In genomic region chr14:83085725-83086124, GRCh38 we compare ENCODE assay signal across 22 cellular contexts.
DNase-seq lines count a peak whose midpoint lies in the region; ATAC-seq, FAIRE-seq and TF ChIP-seq lines count a peak whose summit lies in the region.
"Had no signal": no experiment of that assay in that cellular context is flagged by ENCODE, and none has a peak within 500 bp of the region (broad histone marks: within the 10 kb centered on the region; RNA-seq: fewer than 3 reads in every experiment).

No MANE protein-coding gene starts in this region.

- no peaks in the 10 kb centered on the region for H3K9me3 Mint-ChIP-seq in GM23338

- H3F3A ChIP-seq in GM23338 (replicated peaks; ENCODE audit: low read depth), result no peaks in the 10 kb centered on the region

- H3K4me3 Mint-ChIP-seq in GM23338, result no peak overlapping the region

- H4K20me1 ChIP-seq in GM23338 (replicated peaks; ENCODE audit: insufficient read depth), result no peaks in the 10 kb centered on the region

- TF ChIP-seq CTCF in GM23338 (conservative IDR thresholded peaks at IDR 0.05; ENCODE audit: low read depth in 2 of 2) (no peak), bronchial epithelial cell (IDR thresholded peaks at IDR 0.05; ENCODE audit: insufficient read depth, low read length, severe bottlenecking) (no peak)

- H3K79me2 ChIP-seq in GM23338 (replicated peaks; ENCODE audit: insufficient read depth), result no peaks in the 10 kb centered on the region

- H3K27me3 ChIP-seq in GM23338 (ENCODE audit: insufficient read depth) (no peaks in the 10 kb centered on the region), bronchial epithelial cell (ENCODE audit: control insufficient read depth, insufficient read depth, low read length) (no peaks in the 10 kb centered on the region), HAP-1 (ENCODE audit: low read depth) (no peaks in the 10 kb centered on the region)

- peak overlapping the region; percentile 21; the same call in 1 of the 2 replicates for H2AFZ ChIP-seq in GM23338

- H3K4me3 ChIP-seq in GM23338 (no peak overlapping the region), bronchial epithelial cell (ENCODE audit: low read depth, low read length) (no peak overlapping the region), HAP-1 (no peak overlapping the region)

- DNase-seq in GM23338 (ENCODE audit: low spot score), result no peak
- DNase-seq in NCI-H69 (lab: John Stamatoyannopoulos, UW), result peak; percentile 77
- peak; percentile 4 for DNase-seq in bronchial epithelial cell (ENCODE audit: low read depth)
- DNase-seq in iPS-NIHi11 (ENCODE audit: low spot score), result peak; percentile 17
- no peak for DNase-seq in HAP-1 (ENCODE audit: low spot score in 2 of 2)
- DNase-seq: Calu3, DMS79 treated with DMSO at 0.1 percent for 48 hours, GF-D8, NCI-H1105, NCI-H1436 treated with DMSO at 0.1 percent for 48 hours, NCI-H2029, NCI-H2227 treated with DMSO at 0.1 percent for 48 hours, NCI-H526 treated with DMSO at 0.1 percent for 48 hours had no signal

- H3K9me2 ChIP-seq in GM23338 (ENCODE audit: insufficient read depth), result peaks cover 6% of the 10 kb centered on the region; the same call in 1 of the 2 replicates

- 0 out of 2 replicates have a peak, but pooled peaks cover 6% of the 10 kb centered on the region for H3K4me1 ChIP-seq in GM23338 (ENCODE audit: insufficient read depth)
- no peaks in the 10 kb centered on the region for H3K4me1 ChIP-seq in HAP-1

- no peaks in the 10 kb centered on the region for H3K36me3 Mint-ChIP-seq in GM23338 (ENCODE audit: low read depth)

- H3K36me3 ChIP-seq in GM23338 (ENCODE audit: insufficient read depth) (no peaks in the 10 kb centered on the region), bronchial epithelial cell (ENCODE audit: control insufficient read depth, insufficient read depth, low read length) (no peaks in the 10 kb centered on the region), HAP-1 (replicated peaks) (no peaks in the 10 kb centered on the region)

- H3K4me1 Mint-ChIP-seq in GM23338, result peaks cover 12% of the 10 kb centered on the region

- FAIRE-seq in bronchial epithelial cell (lab: Jason Lieb, UNC), result no peak
- FAIRE-seq: GM12892, GM19239, HTR-8/SVneo, RCC 7860 had no signal

- no peak overlapping the region for H3K27ac ChIP-seq in GM23338 (ENCODE audit: low read depth)

- H3K27ac Mint-ChIP-seq in GM23338, result peak overlapping the region; percentile 14; the same call in 1 of the 2 replicates

- no peak overlapping the region for H3K4me2 ChIP-seq in GM23338

- no peaks in the 10 kb centered on the region for H3K27me3 Mint-ChIP-seq in GM23338 (ENCODE audit: insufficient read depth, low read depth, poor library complexity)

- H3K9me3 ChIP-seq in HAP-1, result no peaks in the 10 kb centered on the region

- in situ Hi-C loops in HAP-1 (cut with MboI; ENCODE audit: low sequenced_read_pairs), result no loop called here

- ATAC-seq in GM23338, result peak; percentile 73
- no peak for ATAC-seq in GM19397 (IDR thresholded peaks at IDR 0.05; ENCODE audit: unreplicated experiment)
- no peak for ATAC-seq in GM21529 (IDR thresholded peaks at IDR 0.05; ENCODE audit: unreplicated experiment)
- no peak for ATAC-seq in HG03354 (IDR thresholded peaks at IDR 0.05; ENCODE audit: poor library complexity, severe bottlenecking, unreplicated experiment)
- ATAC-seq: HCT116, SK-N-SH treated with all-trans-retinoic acid at 6 μM for 48 hours had no signal

TF ChIP-seq in GM23338, 12 proteins besides CTCF, POLR2A, EP300 and RAD21 (continues in another document):
- TF ChIP-seq JUNB (IDR thresholded peaks at IDR 0.05; ENCODE audit: unreplicated experiment) (no peak), EZH2phosphoT487 (IDR thresholded peaks at IDR 0.05; ENCODE audit: unreplicated experiment) (no peak), ETS1 (IDR thresholded peaks at IDR 0.05) (no peak), ZNF331 (CRISPR knock-in tag; IDR thresholded peaks at IDR 0.05; ENCODE audit: low read depth) (no peak), NANOG (IDR thresholded peaks at IDR 0.05; ENCODE audit: borderline replicate concordance) (no peak), CREB1 (CRISPR knock-in tag; IDR thresholded peaks at IDR 0.05; ENCODE audit: low read depth) (no peak), EZH2 (IDR thresholded peaks at IDR 0.05; ENCODE audit: low read depth, unreplicated experiment) (no peak), STAT1 (IDR thresholded peaks at IDR 0.05; ENCODE audit: unreplicated experiment) (no peak), ZNF114 (CRISPR knock-in tag; IDR thresholded peaks at IDR 0.05) (no peak), POLR2AphosphoS5 (IDR thresholded peaks at IDR 0.05; ENCODE audit: low read depth) (no peak)
- TF ChIP-seq, protein P1, sequence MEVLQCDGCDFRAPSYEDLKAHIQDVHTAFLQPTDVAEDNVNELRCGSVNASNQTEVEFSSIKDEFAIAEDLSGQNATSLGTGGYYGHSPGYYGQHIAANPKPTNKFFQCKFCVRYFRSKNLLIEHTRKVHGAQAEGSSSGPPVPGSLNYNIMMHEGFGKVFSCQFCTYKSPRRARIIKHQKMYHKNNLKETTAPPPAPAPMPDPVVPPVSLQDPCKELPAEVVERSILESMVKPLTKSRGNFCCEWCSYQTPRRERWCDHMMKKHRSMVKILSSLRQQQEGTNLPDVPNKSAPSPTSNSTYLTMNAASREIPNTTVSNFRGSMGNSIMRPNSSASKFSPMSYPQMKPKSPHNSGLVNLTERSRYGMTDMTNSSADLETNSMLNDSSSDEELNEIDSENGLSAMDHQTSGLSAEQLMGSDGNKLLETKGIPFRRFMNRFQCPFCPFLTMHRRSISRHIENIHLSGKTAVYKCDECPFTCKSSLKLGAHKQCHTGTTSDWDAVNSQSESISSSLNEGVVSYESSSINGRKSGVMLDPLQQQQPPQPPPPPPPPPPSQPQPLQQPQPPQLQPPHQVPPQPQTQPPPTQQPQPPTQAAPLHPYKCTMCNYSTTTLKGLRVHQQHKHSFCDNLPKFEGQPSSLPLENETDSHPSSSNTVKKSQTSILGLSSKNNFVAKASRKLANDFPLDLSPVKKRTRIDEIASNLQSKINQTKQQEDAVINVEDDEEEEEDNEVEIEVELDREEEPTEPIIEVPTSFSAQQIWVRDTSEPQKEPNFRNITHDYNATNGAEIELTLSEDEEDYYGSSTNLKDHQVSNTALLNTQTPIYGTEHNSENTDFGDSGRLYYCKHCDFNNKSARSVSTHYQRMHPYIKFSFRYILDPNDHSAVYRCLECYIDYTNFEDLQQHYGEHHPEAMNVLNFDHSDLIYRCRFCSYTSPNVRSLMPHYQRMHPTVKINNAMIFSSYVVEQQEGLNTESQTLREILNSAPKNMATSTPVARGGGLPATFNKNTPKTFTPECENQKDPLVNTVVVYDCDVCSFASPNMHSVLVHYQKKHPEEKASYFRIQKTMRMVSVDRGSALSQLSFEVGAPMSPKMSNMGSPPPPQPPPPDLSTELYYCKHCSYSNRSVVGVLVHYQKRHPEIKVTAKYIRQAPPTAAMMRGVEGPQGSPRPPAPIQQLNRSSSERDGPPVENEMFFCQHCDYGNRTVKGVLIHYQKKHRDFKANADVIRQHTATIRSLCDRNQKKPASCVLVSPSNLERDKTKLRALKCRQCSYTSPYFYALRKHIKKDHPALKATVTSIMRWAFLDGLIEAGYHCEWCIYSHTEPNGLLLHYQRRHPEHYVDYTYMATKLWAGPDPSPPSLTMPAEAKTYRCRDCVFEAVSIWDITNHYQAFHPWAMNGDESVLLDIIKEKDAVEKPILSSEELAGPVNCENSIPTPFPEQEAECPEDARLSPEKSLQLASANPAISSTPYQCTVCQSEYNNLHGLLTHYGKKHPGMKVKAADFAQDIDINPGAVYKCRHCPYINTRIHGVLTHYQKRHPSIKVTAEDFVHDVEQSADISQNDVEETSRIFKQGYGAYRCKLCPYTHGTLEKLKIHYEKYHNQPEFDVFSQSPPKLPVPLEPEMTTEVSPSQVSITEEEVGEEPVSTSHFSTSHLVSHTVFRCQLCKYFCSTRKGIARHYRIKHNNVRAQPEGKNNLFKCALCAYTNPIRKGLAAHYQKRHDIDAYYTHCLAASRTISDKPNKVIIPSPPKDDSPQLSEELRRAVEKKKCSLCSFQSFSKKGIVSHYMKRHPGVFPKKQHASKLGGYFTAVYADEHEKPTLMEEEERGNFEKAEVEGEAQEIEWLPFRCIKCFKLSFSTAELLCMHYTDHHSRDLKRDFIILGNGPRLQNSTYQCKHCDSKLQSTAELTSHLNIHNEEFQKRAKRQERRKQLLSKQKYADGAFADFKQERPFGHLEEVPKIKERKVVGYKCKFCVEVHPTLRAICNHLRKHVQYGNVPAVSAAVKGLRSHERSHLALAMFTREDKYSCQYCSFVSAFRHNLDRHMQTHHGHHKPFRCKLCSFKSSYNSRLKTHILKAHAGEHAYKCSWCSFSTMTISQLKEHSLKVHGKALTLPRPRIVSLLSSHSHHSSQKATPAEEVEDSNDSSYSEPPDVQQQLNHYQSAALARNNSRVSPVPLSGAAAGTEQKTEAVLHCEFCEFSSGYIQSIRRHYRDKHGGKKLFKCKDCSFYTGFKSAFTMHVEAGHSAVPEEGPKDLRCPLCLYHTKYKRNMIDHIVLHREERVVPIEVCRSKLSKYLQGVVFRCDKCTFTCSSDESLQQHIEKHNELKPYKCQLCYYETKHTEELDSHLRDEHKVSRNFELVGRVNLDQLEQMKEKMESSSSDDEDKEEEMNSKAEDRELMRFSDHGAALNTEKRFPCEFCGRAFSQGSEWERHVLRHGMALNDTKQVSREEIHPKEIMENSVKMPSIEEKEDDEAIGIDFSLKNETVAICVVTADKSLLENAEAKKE (CRISPR knock-in tag; IDR thresholded peaks at IDR 0.05), result no peak

Comparison
In these comparisons a context has a peak if more than half of its experiments do, and no peak if none do; other contexts are left out.
1. DNase-seq: peak in NCI-H69 (single experiment), bronchial epithelial cell (single experiment) and iPS-NIHi11 (single experiment); none in GM23338 (single experiment) and HAP-1 (0 of 2).